In the genomic region with DNA sequence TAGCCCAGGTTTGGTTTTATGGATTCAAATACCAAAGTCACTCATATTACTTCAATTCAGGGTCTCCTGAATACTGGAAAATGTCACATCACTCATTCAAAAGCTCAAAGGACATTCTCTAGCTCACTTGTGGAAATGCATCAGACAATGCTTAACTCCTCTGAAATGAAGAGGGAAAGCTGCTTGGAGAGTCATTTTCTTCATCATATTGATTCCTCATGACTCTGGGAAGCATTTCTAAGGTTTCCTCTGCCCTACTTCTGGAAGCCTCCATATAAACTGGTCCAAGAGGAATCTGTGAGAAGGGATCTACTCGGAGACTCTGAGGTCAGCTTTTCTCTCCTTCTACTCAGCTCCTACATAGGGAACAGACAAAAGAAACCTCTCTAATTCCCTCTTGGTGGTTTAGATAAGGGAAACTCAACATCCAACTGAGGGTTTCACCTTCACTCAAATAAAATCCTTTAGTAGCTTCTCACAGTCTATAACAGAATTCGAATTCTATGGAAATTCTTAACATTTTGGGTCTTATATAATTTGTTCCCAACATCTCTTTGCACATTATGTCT, we compare ENCODE assay signal across 23 cellular contexts. TPM values are rescaled to one million over a fixed set of nuclear protein-coding genes. Genes with fewer than 3 reads are reported as not detected.
DNase-seq lines count a peak whose midpoint lies in the region; ATAC-seq, FAIRE-seq and TF ChIP-seq lines count a peak whose summit lies in the region.
"Had no signal": no experiment of that assay in that cellular context is flagged by ENCODE, and none has a peak within 500 bp of the region (broad histone marks: within the 10 kb centered on the region; RNA-seq: fewer than 3 reads in every experiment).

No MANE protein-coding gene starts in this region.

- POLR2A ChIA-PET in CD8-positive, alpha-beta memory T cell (lab: Charles Lee) = no interaction called here
- POLR2A ChIA-PET in K562 (lab: Yijun Ruan, JAX) = interaction anchor here (0.7 to 3.1 kb wide), 16 partner anchors 9 to 89 kb away, joined by 3 to 28 read pairs (median 5); a partner anchor contains a TSS

- peak overlapping the region; percentile 68 for H3K27ac ChIP-seq in CD8-positive, alpha-beta memory T cell (ENCODE audit: low read depth, low read length)
- H3K27ac ChIP-seq in K562 (ENCODE audit: extremely low read depth, low read depth, low read length) = peak overlapping the region; percentile 73
- H3K27ac ChIP-seq: 22Rv1, BLaER1, C4-2B had no signal

- FAIRE-seq in K562 (lab: Jason Lieb, UNC) = no peak
- FAIRE-seq: A204.1, D721Med, GM12878, H54 had no signal

- H3K4me1 Mint-ChIP-seq in CD8-positive, alpha-beta memory T cell = no peaks in the 10 kb centered on the region
- no peaks in the 10 kb centered on the region for H3K4me1 Mint-ChIP-seq in activated T-helper 17 cell treated with anti-CD3 and anti-CD28 coated beads, Interleukin-2, amount 50 U/mL, for 72 hours
- H3K4me1 Mint-ChIP-seq: B cell; CD4-positive, CD25-positive, alpha-beta regulatory T cell had no signal

- no peak for TF ChIP-seq POLR2A in K562 (conservative IDR thresholded peaks at IDR 0.05)

- H3K27me3 Mint-ChIP-seq in CD8-positive, alpha-beta memory T cell = peaks cover 0 to 1% of the 10 kb centered on the region in 2 donors
- no peaks in the 10 kb centered on the region for H3K27me3 Mint-ChIP-seq in activated T-helper 17 cell treated with anti-CD3 and anti-CD28 coated beads, Interleukin-2, amount 50 U/mL, for 72 hours
- H3K27me3 Mint-ChIP-seq: B cell; CD4-positive, CD25-positive, alpha-beta regulatory T cell had no signal

- no peak for TF ChIP-seq RAD21 in K562 (CRISPR knock-in tag; conservative IDR thresholded peaks at IDR 0.05 in 1 of 2, IDR thresholded peaks at IDR 0.05 in 1 of 2)

- no peak for TF ChIP-seq EP300 in K562 (IDR thresholded peaks at IDR 0.05; ENCODE audit: low read length)

- ATAC-seq in activated T-helper 17 cell treated with anti-CD3 and anti-CD28 coated beads, Interleukin-2, amount 50 U/mL, for 72 hours (replicated peaks) = no peak
- ATAC-seq in K562 (0 out of 3 replicates have a peak, but pooled peaks have one; percentile 6), HG02623 (IDR thresholded peaks at IDR 0.05; ENCODE audit: unreplicated experiment) (no peak)
- no peak for ATAC-seq in activated CD4-positive, CD25-positive, alpha-beta regulatory T cell treated with anti-CD3 and anti-CD28 coated beads, Interleukin-2, amount 50 U/mL, for 24 hours
- ATAC-seq: CD8-positive, alpha-beta T cell; GM12878 had no signal

- H3K36me3 Mint-ChIP-seq in CD8-positive, alpha-beta memory T cell = peaks cover 43 to 95% (median 50%) of the 10 kb centered on the region in 3 donors
- peaks cover 100% of the 10 kb centered on the region for H3K36me3 Mint-ChIP-seq in activated T-helper 17 cell treated with anti-CD3 and anti-CD28 coated beads, Interleukin-2, amount 50 U/mL, for 72 hours (ENCODE audit: low read depth)

- no peaks in the 10 kb centered on the region for H3K27me3 ChIP-seq in CD8-positive, alpha-beta memory T cell (ENCODE audit: insufficient read depth, low read length, poor library complexity, severe bottlenecking)
- no peaks in the 10 kb centered on the region for H3K27me3 ChIP-seq in K562 (ENCODE audit: control insufficient read depth in 2 of 2, insufficient read depth in 2 of 2, low read length in 2 of 2)
- H3K27me3 ChIP-seq: BLaER1 had no signal

- no peak for TF ChIP-seq CTCF in K562 (IDR thresholded peaks at IDR 0.05 in 2 of 3, conservative IDR thresholded peaks at IDR 0.05 in 1 of 3; ENCODE audit: insufficient read depth in 2 of 3, low read depth in 1 of 3, low read length in 3 of 3)

- no peaks in the 10 kb centered on the region for H3K4me1 ChIP-seq in CD8-positive, alpha-beta memory T cell (ENCODE audit: insufficient read depth, low read length)
- peaks cover 7 to 21% of the 10 kb centered on the region in 2 experiments for H3K4me1 ChIP-seq in K562 (replicated peaks in 1 of 2; ENCODE audit: control insufficient read depth in 2 of 2, insufficient read depth in 2 of 2, low read length in 2 of 2)
- H3K4me1 ChIP-seq: BLaER1, HAP-1 had no signal

- 0 out of 2 replicates have a peak overlapping the region, but pooled peaks have one; percentile 6 for H3K4me2 ChIP-seq in K562 (ENCODE audit: insufficient read depth, low read length)
- H3K4me2 ChIP-seq: BLaER1 had no signal

- H3K9ac ChIP-seq in K562 (ENCODE audit: insufficient read depth in 1 of 2, low read depth in 2 of 2, low read length in 2 of 2) = peak overlapping the region in 1 of 2 experiments; percentile 40; a peak in 2 of 4 replicates
- H3K9ac ChIP-seq: BLaER1 had no signal

- CTCF ChIA-PET in CD8-positive, alpha-beta memory T cell (lab: Charles Lee) = interaction anchor here (1.8 to 2.2 kb wide), 2 partner anchors 16 to 98 kb away, joined by 7 to 8 read pairs; no protein-coding TSS in a partner anchor
- CTCF ChIA-PET in K562 (lab: Yijun Ruan, JAX; ENCODE audit: low intra/inter-chr PET ratio) = no interaction called here

- no peak overlapping the region for H3K4me3 Mint-ChIP-seq in CD8-positive, alpha-beta memory T cell
- H3K4me3 Mint-ChIP-seq in activated T-helper 17 cell treated with anti-CD3 and anti-CD28 coated beads, Interleukin-2, amount 50 U/mL, for 72 hours = no peak overlapping the region
- H3K4me3 Mint-ChIP-seq: B cell; CD4-positive, CD25-positive, alpha-beta regulatory T cell; CD8-positive, alpha-beta T cell; HFFc6 had no signal

- WGBS in K562 (ENCODE audit: insufficient coverage, low coverage, missing lambda C conversion rate) = 27% methylated on average over 2 of the region's 2 CpGs

- peaks cover 75% of the 10 kb centered on the region for H3K36me3 ChIP-seq in CD8-positive, alpha-beta memory T cell (ENCODE audit: insufficient read depth, low read length)
- H3K36me3 ChIP-seq in K562 (ENCODE audit: control insufficient read depth, insufficient read depth, low read length) = peaks cover 79% of the 10 kb centered on the region

- intact Hi-C loops in K562 (cut with micrococcal nuclease) = loop anchor here (5.0 kb wide), 1 partner anchor 54 kb away; a partner anchor contains a TSS

- H3K9me1 ChIP-seq in K562 (ENCODE audit: control insufficient read depth, insufficient read depth, low read length) = no peaks in the 10 kb centered on the region

- no TSS peak for BruUV-seq in K562 (replicated peaks; lab: Mats Ljungman, UMichigan)

- no peak overlapping the region for H3K27ac Mint-ChIP-seq in CD8-positive, alpha-beta memory T cell
- H3K27ac Mint-ChIP-seq in activated T-helper 17 cell treated with anti-CD3 and anti-CD28 coated beads, Interleukin-2, amount 50 U/mL, for 72 hours = peak overlapping the region; percentile 9
- H3K27ac Mint-ChIP-seq: B cell; CD4-positive, CD25-positive, alpha-beta regulatory T cell; CD8-positive, alpha-beta T cell; HFFc6 had no signal

- no peaks in the 10 kb centered on the region for H4K20me1 ChIP-seq in K562 (replicated peaks; ENCODE audit: control insufficient read depth, insufficient read depth, low read length)
- H4K20me1 ChIP-seq: BLaER1 had no signal

- no peaks in the 10 kb centered on the region for H3K79me2 ChIP-seq in K562 (ENCODE audit: control insufficient read depth, insufficient read depth, low read length)

- H3K9me3 Mint-ChIP-seq in CD8-positive, alpha-beta memory T cell = peaks cover 0 to 7% (median 5%) of the 10 kb centered on the region in 5 donors
- no peaks in the 10 kb centered on the region for H3K9me3 Mint-ChIP-seq in activated T-helper 17 cell treated with anti-CD3 and anti-CD28 coated beads, Interleukin-2, amount 50 U/mL, for 72 hours

- H3K9me3 ChIP-seq in CD8-positive, alpha-beta memory T cell (ENCODE audit: low read length) = peaks cover 6% of the 10 kb centered on the region
- H3K9me3 ChIP-seq in K562 (replicated peaks; ENCODE audit: control insufficient read depth, insufficient read depth, low read depth, low read length) = peaks cover 26% of the 10 kb centered on the region

- no peak for DNase-seq in CD8-positive, alpha-beta memory T cell
- DNase-seq in K562 (ENCODE audit: extremely low read depth in 1 of 4, low spot score in 3 of 4) (no peak), UCSD-AML1 (lab: John Stamatoyannopoulos, UW; ENCODE audit: unreplicated experiment) (no peak)
- DNase-seq: CD4-positive, CD25-positive, alpha-beta regulatory T cell; CD8-positive, alpha-beta T cell; DMS 273 treated with DMSO at 0.1 percent for 48 hours; DMS79; EL; GDM1; GOT3; HFFc6 had no signal

- in situ Hi-C loops in K562 (cut with MboI) = no loop called here

- no peak overlapping the region for H3K4me3 ChIP-seq in CD8-positive, alpha-beta memory T cell (ENCODE audit: low read length)
- H3K4me3 ChIP-seq in K562 = no peak overlapping the region
- H3K4me3 ChIP-seq: BLaER1, GM12878, HAP-1 had no signal

- no peak overlapping the region for H2AFZ ChIP-seq in K562 (ENCODE audit: low read depth, low read length)

RNA-seq across cellular contexts. Expression of a gene that starts 36.4 kb away (rescaled TPM):
- 10 to 100 TPM; 27.5 to 30.8 TPM for total RNA-seq in CD8-positive, alpha-beta memory T cell
- 20.8 TPM for polyA plus RNA-seq in CD8-positive, alpha-beta memory T cell
- 10 to 100 TPM; 14.6 to 23.5 TPM for total RNA-seq in activated T-helper 17 cell treated with anti-CD3 and anti-CD28 coated beads, Interleukin-2, amount 50 U/mL, for 72 hours
- total RNA-seq in K562 (2011; cell fraction: chromatin; rRNA removed; ENCODE audit: low replicate concordance) = 19.0 and 34.7 TPM in 2 replicates
- 11.5 and 13.0 TPM in 2 replicates for total RNA-seq in K562 (2011; cell fraction: nucleolus; rRNA removed)
- 18.9 and 25.9 TPM in 2 replicates for total RNA-seq in K562 (2011; cell fraction: nucleoplasm; rRNA removed)
- 23.1 and 23.5 TPM in 2 replicates for total RNA-seq in K562 (2014; rRNA removed)
- total RNA-seq in K562 (2014; rRNA removed; fragmentation: Illumina TruSeq; extraction: Trizol) = 37.4 and 38.7 TPM in 2 replicates
- total RNA-seq in K562 (2015; rRNA removed; fragmentation: Illumina TruSeq; extraction: Trizol) = 31.1 and 34.9 TPM in 2 replicates
- total RNA-seq in K562 (2021) = 24.7 and 25.4 TPM in 2 replicates
- polyA plus RNA-seq in K562 (2011; rRNA removed) = 21.3 and 29.1 TPM in 2 replicates
- polyA plus RNA-seq in K562 (2011; cell fraction: cytosol; rRNA removed) = 7.5 and 16.4 TPM in 2 replicates
- 4.6 and 5.7 TPM in 2 replicates for polyA plus RNA-seq in K562 (2011; cell fraction: nucleus; rRNA removed)
- 17.8 and 19.5 TPM in 2 replicates for polyA plus RNA-seq in K562 (2012)
- 26.1 and 31.9 TPM in 2 replicates for polyA plus RNA-seq in K562 (2014; fragmentation: Illumina TruSeq; extraction: Trizol)
- polyA plus RNA-seq in K562 (2014; fragmentation: Nextera tagmentation; extraction: Ambion mirVana) = 10 to 100 TPM; 20.0 to 28.4 TPM
- polyA plus RNA-seq in K562 (2014; rRNA removed) = 17.2 and 20.7 TPM in 2 replicates
- polyA minus RNA-seq in K562 (2011; rRNA and poly(A)+ RNA removed) = 50.4 and 73.6 TPM in 2 replicates
- 17.9 and 25.6 TPM in 2 replicates for polyA minus RNA-seq in K562 (2011; cell fraction: cytosol; rRNA and poly(A)+ RNA removed)
- 6.1 and 10.8 TPM in 2 replicates for polyA minus RNA-seq in K562 (2011; cell fraction: nucleus; rRNA and poly(A)+ RNA removed)

RNA-seq across cellular contexts. Expression of a gene that starts 53.4 kb away (rescaled TPM):
- 10 to 100 TPM; 12.9 to 13.4 TPM for total RNA-seq in CD8-positive, alpha-beta memory T cell
- 8.6 TPM for polyA plus RNA-seq in CD8-positive, alpha-beta memory T cell
- 1 to 10 TPM; 9.8 to 10.0 TPM for total RNA-seq in activated T-helper 17 cell treated with anti-CD3 and anti-CD28 coated beads, Interleukin-2, amount 50 U/mL, for 72 hours
- total RNA-seq in K562 (2011; cell fraction: chromatin; rRNA removed; ENCODE audit: low replicate concordance) = 12.5 and 15.3 TPM in 2 replicates
- total RNA-seq in K562 (2011; cell fraction: nucleolus; rRNA removed) = 6.3 and 7.2 TPM in 2 replicates
- total RNA-seq in K562 (2011; cell fraction: nucleoplasm; rRNA removed) = 11.8 and 16.3 TPM in 2 replicates
- total RNA-seq in K562 (2014; rRNA removed) (4.2 and 5.5 TPM in 2 replicates), K562 (2014; rRNA removed; fragmentation: Illumina TruSeq; extraction: Trizol) (7.0 TPM in 2 replicates), K562 (2015; rRNA removed; fragmentation: Illumina TruSeq; extraction: Trizol) (6.6 and 7.1 TPM in 2 replicates), K562 (2021) (6.2 and 7.3 TPM in 2 replicates)
- polyA plus RNA-seq in K562 (2011; rRNA removed) (6.3 and 7.0 TPM in 2 replicates), K562 (2014; fragmentation: Illumina TruSeq; extraction: Trizol) (6.3 and 6.9 TPM in 2 replicates), K562 (2014; fragmentation: Nextera tagmentation; extraction: Ambion mirVana) (1 to 10 TPM; 4.6 to 5.0 TPM), K562 (2014; rRNA removed) (4.8 and 5.4 TPM in 2 replicates)
- 2.3 and 4.7 TPM in 2 replicates for polyA plus RNA-seq in K562 (2011; cell fraction: cytosol; rRNA removed)
- polyA plus RNA-seq in K562 (2011; cell fraction: nucleus; rRNA removed) = 2.9 and 3.0 TPM in 2 replicates
- polyA plus RNA-seq in K562 (2012) = 5.6 and 8.7 TPM in 2 replicates
- polyA minus RNA-seq in K562 (2011; rRNA and poly(A)+ RNA removed) = 11.5 and 13.9 TPM in 2 replicates
- polyA minus RNA-seq in K562 (2011; cell fraction: cytosol; rRNA and poly(A)+ RNA removed) = 4.2 and 4.4 TPM in 2 replicates
- polyA minus RNA-seq in K562 (2011; cell fraction: nucleus; rRNA and poly(A)+ RNA removed) = 4.6 and 8.2 TPM in 2 replicates
